14 cellular contexts compared by ENCODE assay signal in the genomic region with DNA sequence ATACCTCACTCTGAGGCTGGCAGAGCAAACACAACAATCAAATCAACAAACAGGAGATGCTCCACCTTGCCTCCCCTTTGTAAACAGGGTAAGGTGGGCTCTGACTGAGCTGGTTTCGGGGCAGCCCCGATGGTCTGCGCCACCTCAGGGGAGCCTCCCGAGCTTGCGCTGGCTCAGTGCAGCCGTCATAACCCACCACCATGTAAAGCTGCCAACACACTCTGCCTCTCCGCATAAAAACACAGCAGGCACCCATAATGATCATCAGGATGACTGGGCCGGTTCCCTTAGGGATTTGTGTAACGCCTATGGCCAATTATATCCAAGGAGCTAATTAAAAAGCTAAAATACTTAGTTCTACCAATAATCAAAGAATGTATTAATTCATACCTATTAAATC.
"Had no signal": no experiment of that assay in that cellular context is flagged by ENCODE, and none has a peak within 500 bp of the region (broad histone marks: within the 10 kb centered on the region; RNA-seq: fewer than 3 reads in every experiment).

No MANE protein-coding gene starts in this region.

- ATAC-seq: activated T-cell treated with anti-CD3 and anti-CD28 coated beads, Interleukin-2, amount 50 U/mL, for 4 hours; left cardiac atrium; natural killer cell treated with Interleukin-12 subunit alpha and Interleukin-12 subunit beta and Interleukin-15 and Interleukin-18, amount 100 ng/mL, for 72 hours had no signal

- H3K27ac ChIP-seq: breast epithelium, esophagus muscularis mucosa, ovary, testis had no signal

- H3K9me3 ChIP-seq: breast epithelium, esophagus muscularis mucosa, ovary, testis had no signal

- H3K4me3 ChIP-seq: breast epithelium, esophagus muscularis mucosa, lung, ovary, testis had no signal

- DNase-seq: activated CD4-positive, alpha-beta memory T cell treated with anti-CD3 and anti-CD28 coated beads for 36 hours; activated CD4-positive, alpha-beta T cell treated with anti-CD3 and anti-CD28 coated beads for 1 hour; activated gamma-delta T cell; activated naive CD8-positive, alpha-beta T cell treated with anti-CD3 and anti-CD28 coated beads for 36 hours; activated T-cell treated with anti-CD3 and anti-CD28 coated beads, Interleukin-2, amount 50 U/mL, for 4 hours; immature natural killer cell; left cardiac atrium; ovary; stimulated activated CD4-positive, alpha-beta T cell treated with anti-CD3 and anti-CD28 coated beads, Interleukin-4, amount 100 ng/mL, for 1 hour; testis had no signal

- H3K27me3 ChIP-seq: breast epithelium, esophagus muscularis mucosa, ovary, testis had no signal

- H3K36me3 ChIP-seq: breast epithelium, esophagus muscularis mucosa, ovary had no signal
